ENCODE assay signal across 9 cellular contexts in the genomic region with DNA sequence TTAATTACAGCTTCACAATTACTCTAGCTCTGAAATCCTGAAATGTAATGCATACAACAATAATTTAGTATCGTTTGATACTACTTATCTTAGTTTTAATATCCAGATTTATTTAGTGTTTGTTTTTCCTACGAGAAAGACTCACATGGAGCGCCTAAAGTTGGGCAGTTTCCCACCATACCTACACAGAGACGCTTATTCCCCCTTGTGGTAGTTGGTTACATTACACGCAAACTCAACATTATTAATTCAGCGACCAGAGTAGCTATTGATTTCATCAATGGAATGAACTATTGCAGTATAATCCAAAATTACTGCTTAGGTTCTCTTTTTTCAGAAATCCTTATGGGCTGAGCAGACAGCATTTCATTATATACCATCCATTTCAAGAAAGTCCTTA.
DNase-seq lines count a peak whose midpoint lies in the region; TF ChIP-seq lines count a peak whose summit lies in the region.
"Had no signal": no experiment of that assay in that cellular context is flagged by ENCODE, and none has a peak within 500 bp of the region (broad histone marks: within the 10 kb centered on the region; RNA-seq: fewer than 3 reads in every experiment).

No MANE protein-coding gene starts in this region.

- H3K36me3 ChIP-seq in BE2C (no peaks in the 10 kb centered on the region), GM23248 (ENCODE audit: low read depth) (no peaks in the 10 kb centered on the region), ascending aorta (no peaks in the 10 kb centered on the region)

- H3K27me3 ChIP-seq in BE2C, result no peaks in the 10 kb centered on the region
- H3K27me3 ChIP-seq in GM23248 (replicated peaks; ENCODE audit: insufficient read depth), result no peaks in the 10 kb centered on the region
- no peaks in the 10 kb centered on the region for H3K27me3 ChIP-seq in ascending aorta

- H3K79me2 ChIP-seq in GM23248 (ENCODE audit: insufficient read depth), result no peaks in the 10 kb centered on the region

- DNase-seq in BE2C (peak; percentile 28), GM23248 (peak; percentile 2), NCI-H748 treated with DMSO at 0.1 percent for 48 hours (lab: John Stamatoyannopoulos, UW) (peak; percentile 3), glutamatergic neuron (no peak), ascending aorta (ENCODE audit: low spot score in 2 of 2) (no peak), NK-92 (lab: John Stamatoyannopoulos, UW; ENCODE audit: unreplicated experiment) (no peak), OCI-M2 (lab: John Stamatoyannopoulos, UW; ENCODE audit: unreplicated experiment) (no peak)
- no peak for DNase-seq in activated T-helper 2 cell treated with anti-CD3 and anti-CD28 coated beads, Interferon-gamma antibody, Interleukin-2, Interleukin-4, amounts not matched to agents 10 μg/mL and 5 μg/mL and 100 μg/mL, durations not matched to agents 14 hours and 24 hours and 36 hours (ENCODE audit: low spot score)
- DNase-seq: naive B cell had no signal

- intact Hi-C loops in ascending aorta (cut with DNase I), result no loop called here
- intact Hi-C loops in activated T-helper 2 cell treated with anti-CD3 and anti-CD28 coated beads, Interferon-gamma antibody, Interleukin-2, Interleukin-4, amounts not matched to agents 10 μg/mL and 5 μg/mL and 100 μg/mL, durations not matched to agents 14 hours and 24 hours and 36 hours (cut with micrococcal nuclease), result no loop called here

- H3K4me2 ChIP-seq in GM23248 (ENCODE audit: unreplicated experiment), result no peak overlapping the region

- peak; percentile 53 for TF ChIP-seq CTCF in BE2C (IDR thresholded peaks at IDR 0.05; ENCODE audit: low read depth, low read length)
- peak; percentile 85 for TF ChIP-seq CTCF in glutamatergic neuron (IDR thresholded peaks at IDR 0.05; ENCODE audit: partially characterized antibody, unreplicated experiment)
- TF ChIP-seq CTCF in ascending aorta (IDR thresholded peaks at IDR 0.05), result peak in 1 of 3 experiments; percentile 33

- H3K9me3 Mint-ChIP-seq in glutamatergic neuron (ENCODE audit: unreplicated experiment), result no peaks in the 10 kb centered on the region
- peaks cover 30% of the 10 kb centered on the region for H3K9me3 Mint-ChIP-seq in activated T-helper 2 cell treated with anti-CD3 and anti-CD28 coated beads, Interferon-gamma antibody, Interleukin-2, Interleukin-4, amounts not matched to agents 10 μg/mL and 5 μg/mL and 100 μg/mL, durations not matched to agents 14 hours and 24 hours and 36 hours

- in situ Hi-C loops in GM23248 (cut with MboI), result no loop called here

- no peak overlapping the region for H3K9ac ChIP-seq in GM23248

- H3K4me1 Mint-ChIP-seq in glutamatergic neuron (ENCODE audit: low read depth, unreplicated experiment), result no peaks in the 10 kb centered on the region
- no peaks in the 10 kb centered on the region for H3K4me1 Mint-ChIP-seq in activated T-helper 2 cell treated with anti-CD3 and anti-CD28 coated beads, Interferon-gamma antibody, Interleukin-2, Interleukin-4, amounts not matched to agents 10 μg/mL and 5 μg/mL and 100 μg/mL, durations not matched to agents 14 hours and 24 hours and 36 hours (ENCODE audit: low read depth)
- H3K4me1 Mint-ChIP-seq: naive B cell had no signal

- no peak overlapping the region for H2AFZ ChIP-seq in GM23248

- H3K4me3 ChIP-seq in BE2C (ENCODE audit: low read depth, low read length) (no peak overlapping the region), GM23248 (no peak overlapping the region), ascending aorta (no peak overlapping the region)

- H3K4me1 ChIP-seq in BE2C (no peaks in the 10 kb centered on the region), GM23248 (ENCODE audit: insufficient read depth) (no peaks in the 10 kb centered on the region), ascending aorta (no peaks in the 10 kb centered on the region)

- H3K4me3 Mint-ChIP-seq in glutamatergic neuron (ENCODE audit: unreplicated experiment), result no peak overlapping the region
- H3K4me3 Mint-ChIP-seq in activated T-helper 2 cell treated with anti-CD3 and anti-CD28 coated beads, Interferon-gamma antibody, Interleukin-2, Interleukin-4, amounts not matched to agents 10 μg/mL and 5 μg/mL and 100 μg/mL, durations not matched to agents 14 hours and 24 hours and 36 hours (ENCODE audit: low read depth), result no peak overlapping the region
- H3K4me3 Mint-ChIP-seq: naive B cell had no signal

- 18 to 22% methylated on average over 6 of the region's 6 CpGs for WGBS in GM23248 (ENCODE audit: low coverage in 1 of 2, low lambda C conversion rate in 2 of 2, missing lambda C conversion rate in 2 of 2), 2 experiments

- no peaks in the 10 kb centered on the region for H3F3A ChIP-seq in GM23248 (ENCODE audit: insufficient read depth)

- H3K9me2 ChIP-seq in GM23248 (ENCODE audit: insufficient read depth), result no peaks in the 10 kb centered on the region

- H3K27ac ChIP-seq in GM23248 (no peak overlapping the region), ascending aorta (no peak overlapping the region)

- no peaks in the 10 kb centered on the region for H3K9me3 ChIP-seq in BE2C
- no peaks in the 10 kb centered on the region for H3K9me3 ChIP-seq in GM23248 (ENCODE audit: low read depth)
- H3K9me3 ChIP-seq in ascending aorta, result no peaks in the 10 kb centered on the region

- no peaks in the 10 kb centered on the region for H4K20me1 ChIP-seq in GM23248 (ENCODE audit: insufficient read depth)

- peaks cover 2% of the 10 kb centered on the region for H3K27me3 Mint-ChIP-seq in glutamatergic neuron (ENCODE audit: unreplicated experiment)
- H3K27me3 Mint-ChIP-seq in activated T-helper 2 cell treated with anti-CD3 and anti-CD28 coated beads, Interferon-gamma antibody, Interleukin-2, Interleukin-4, amounts not matched to agents 10 μg/mL and 5 μg/mL and 100 μg/mL, durations not matched to agents 14 hours and 24 hours and 36 hours (ENCODE audit: low read depth), result no peaks in the 10 kb centered on the region
- H3K27me3 Mint-ChIP-seq: naive B cell had no signal

- H3K27ac Mint-ChIP-seq in glutamatergic neuron (ENCODE audit: unreplicated experiment), result no peak overlapping the region
- H3K27ac Mint-ChIP-seq in activated T-helper 2 cell treated with anti-CD3 and anti-CD28 coated beads, Interferon-gamma antibody, Interleukin-2, Interleukin-4, amounts not matched to agents 10 μg/mL and 5 μg/mL and 100 μg/mL, durations not matched to agents 14 hours and 24 hours and 36 hours, result no peak overlapping the region
- H3K27ac Mint-ChIP-seq: naive B cell had no signal

- no peaks in the 10 kb centered on the region for H3K36me3 Mint-ChIP-seq in glutamatergic neuron (ENCODE audit: unreplicated experiment)
- H3K36me3 Mint-ChIP-seq in activated T-helper 2 cell treated with anti-CD3 and anti-CD28 coated beads, Interferon-gamma antibody, Interleukin-2, Interleukin-4, amounts not matched to agents 10 μg/mL and 5 μg/mL and 100 μg/mL, durations not matched to agents 14 hours and 24 hours and 36 hours (ENCODE audit: low read depth), result no peaks in the 10 kb centered on the region
- H3K36me3 Mint-ChIP-seq: naive B cell had no signal

Comparison
In these comparisons a context has a peak if more than half of its experiments do, and no peak if none do; other contexts are left out.
1. DNase-seq: peak in BE2C (single experiment), GM23248 (single experiment) and NCI-H748 treated with DMSO at 0.1 percent for 48 hours (single experiment); none in glutamatergic neuron (single experiment), ascending aorta (0 of 2), NK-92 (single experiment), activated T-helper 2 cell treated with anti-CD3 and anti-CD28 coated beads, Interferon-gamma antibody, Interleukin-2, Interleukin-4, amounts not matched to agents 10 μg/mL and 5 μg/mL and 100 μg/mL, durations not matched to agents 14 hours and 24 hours and 36 hours (single experiment) and OCI-M2 (single experiment).